ENCODE assay signal across 9 cellular contexts in the genomic region with DNA sequence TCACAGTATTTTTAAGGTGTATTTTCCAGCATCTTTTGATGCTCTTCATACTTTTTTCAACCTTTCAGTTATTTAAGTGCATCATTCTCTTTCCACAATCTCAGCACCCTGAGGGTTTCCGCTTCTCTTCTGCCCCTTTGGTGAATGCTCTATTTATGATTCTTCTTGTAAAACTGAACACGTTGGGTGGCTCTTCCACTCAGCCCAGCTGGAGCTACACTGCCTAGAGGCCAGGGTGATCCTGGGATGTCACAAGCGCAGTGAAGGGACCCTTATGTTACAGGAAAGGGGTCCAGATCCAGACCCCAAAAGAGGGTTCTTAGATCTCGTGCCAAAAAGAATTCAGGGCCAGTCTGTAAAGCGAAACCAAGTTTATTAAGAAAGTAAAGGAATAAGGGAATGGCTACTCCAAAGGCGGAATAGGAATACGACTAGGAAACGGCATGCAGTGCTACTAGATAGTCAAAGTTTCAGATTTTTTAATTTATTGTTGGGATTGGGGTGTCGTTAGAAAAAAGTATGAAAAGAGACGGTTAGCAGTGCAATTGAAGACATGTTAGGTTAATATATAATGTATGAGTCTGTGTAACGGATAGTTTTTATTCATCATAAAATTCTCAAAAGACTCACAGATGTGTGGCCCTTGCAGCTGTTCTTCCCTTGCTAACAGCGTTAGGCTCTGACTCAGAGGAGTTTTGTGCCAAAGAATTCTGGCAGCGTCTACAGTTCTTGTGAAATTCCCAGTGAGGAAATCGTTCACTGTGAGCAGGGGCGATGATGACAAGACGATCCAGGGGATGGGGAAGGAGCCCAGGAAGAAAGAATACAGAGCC. TPM values are rescaled to one million over a fixed set of nuclear protein-coding genes. Genes with fewer than 3 reads are reported as not detected.
DNase-seq lines count a peak whose midpoint lies in the region; ATAC-seq, FAIRE-seq and TF ChIP-seq lines count a peak whose summit lies in the region.
"Had no signal": no experiment of that assay in that cellular context is flagged by ENCODE, and none has a peak within 500 bp of the region (broad histone marks: within the 10 kb centered on the region; RNA-seq: fewer than 3 reads in every experiment).

No MANE protein-coding gene starts in this region.

- no peak overlapping the region for H3K4me3 Mint-ChIP-seq in Calu3 (ENCODE audit: low read depth, unreplicated experiment)

- H3K27ac Mint-ChIP-seq in Calu3 (ENCODE audit: unreplicated experiment), result no peak overlapping the region

- H3K4me1 Mint-ChIP-seq in Calu3 (ENCODE audit: low read depth, unreplicated experiment), result peaks cover 17% of the 10 kb centered on the region

- H3K36me3 Mint-ChIP-seq in Calu3 (ENCODE audit: insufficient read depth, unreplicated experiment), result no peaks in the 10 kb centered on the region

- TF ChIP-seq CTCF in Calu3 (IDR thresholded peaks at IDR 0.05; ENCODE audit: unreplicated experiment) (no peak), pancreas (IDR thresholded peaks at IDR 0.05) (no peak)

- H3K9me3 Mint-ChIP-seq in Calu3 (ENCODE audit: low read depth, unreplicated experiment), result no peaks in the 10 kb centered on the region

- H3K27ac ChIP-seq in pancreas, result peak overlapping the region; percentile 17 to 35 (median 28)

- CTCF ChIA-PET in Calu3 (lab: Charles Lee), result interaction anchor here (0.6 kb wide), 1 partner anchor 71 kb away, joined by 3 read pairs; no protein-coding TSS in a partner anchor

- no peaks in the 10 kb centered on the region for H3K9me3 ChIP-seq in pancreas

- peak; percentile 39 for DNase-seq in Calu3
- peak; percentile 91 for DNase-seq in RPMI7951 (ENCODE audit: low read depth)
- DNase-seq in fibroblast of peridontal ligament (ENCODE audit: extremely low read depth), result peak; percentile 100
- DNase-seq in pancreas, result peak in 5 of 6 donors; percentile 25 to 90 (median 74)
- no peak for DNase-seq in NCI-H2227 (lab: John Stamatoyannopoulos, UW; ENCODE audit: unreplicated experiment)
- DNase-seq in stimulated activated CD8-positive, alpha-beta memory T cell treated with anti-CD3 and anti-CD28 coated beads, Interleukin-4, amount 100 ng/mL, for 48 hours, result no peak

- intact Hi-C loops in Calu3 (cut with micrococcal nuclease; ENCODE audit: unreplicated experiment), result no loop called here
- intact Hi-C loops in pancreas (cut with DNase I), result no loop called here

- H3K4me3 ChIP-seq in pancreas, result no peak overlapping the region
- H3K4me3 ChIP-seq: cardiac muscle cell had no signal

- 45% methylated on average over 16 of the region's 16 CpGs for WGBS in pancreas, 2 donors

- BruUV-seq in Calu3 (replicated peaks; lab: Mats Ljungman, UMichigan), result no TSS peak

- H3K4me1 ChIP-seq in pancreas, result peaks cover 0 to 10% (median 7%) of the 10 kb centered on the region in 3 donors

- H3K36me3 ChIP-seq in pancreas, result no peaks in the 10 kb centered on the region
- H3K36me3 ChIP-seq: cardiac muscle cell had no signal

- no peaks in the 10 kb centered on the region for H3K27me3 Mint-ChIP-seq in Calu3 (ENCODE audit: unreplicated experiment)

- H3K27me3 ChIP-seq in pancreas, result no peaks in the 10 kb centered on the region
- H3K27me3 ChIP-seq: cardiac muscle cell had no signal

- ATAC-seq in pancreas (peak; percentile 96 to 98 (median 98)), HG03571 (IDR thresholded peaks at IDR 0.05; ENCODE audit: unreplicated experiment) (no peak), GM19324 (IDR thresholded peaks at IDR 0.05; ENCODE audit: low FRiP score, unreplicated experiment) (no peak)

- no peak for FAIRE-seq in pancreas (lab: Jason Lieb, UNC)

RNA-seq across cellular contexts. Expression of gene ERVH48-1, which starts 14.4 kb away (rescaled TPM):
- not detected in 2 replicates for total RNA-seq in Calu3 (2022)
- not detected in 2 replicates for total RNA-seq in RPMI7951 (2014; rRNA removed; shearing (Covaris generic))
- under 1 TPM in 4 of 6 donors, not detected in 2; 0.06 to 0.32 (median 0.07) TPM for total RNA-seq in pancreas
- polyA plus RNA-seq in pancreas, result under 1 TPM; 0.23 to 0.42 TPM

RNA-seq across cellular contexts. Expression of gene PKNOX1, which starts 34.6 kb away (rescaled TPM):
- 8.0 and 10.1 TPM in 2 replicates for total RNA-seq in Calu3 (2022)
- total RNA-seq in RPMI7951 (2014; rRNA removed; shearing (Covaris generic)), result 13.7 and 16.8 TPM in 2 replicates
- 10 to 100 TPM in 1 of 6 donors, 1 to 10 TPM in 5; 5.2 to 10.2 (median 6.0) TPM for total RNA-seq in pancreas
- 1 to 10 TPM; 6.0 to 8.2 TPM for polyA plus RNA-seq in pancreas

RNA-seq across cellular contexts. Expression of gene NDUFV3, which starts 46.7 kb away (rescaled TPM):
- total RNA-seq in Calu3 (2022) (29.8 and 31.1 TPM in 2 replicates), pancreas (10 to 100 TPM; 16.6 to 30.1 (median 21.9) TPM)
- 23.1 and 27.4 TPM in 2 replicates for total RNA-seq in RPMI7951 (2014; rRNA removed; shearing (Covaris generic))
- polyA plus RNA-seq in pancreas, result 10 to 100 TPM; 18.6 to 23.0 TPM

Comparison
In these comparisons a context has a peak if more than half of its experiments do, and no peak if none do; other contexts are left out.
1. DNase-seq: peak in Calu3 (single experiment), RPMI7951 (single experiment), fibroblast of peridontal ligament (single experiment) and pancreas (5 of 6); none in NCI-H2227 (single experiment) and stimulated activated CD8-positive, alpha-beta memory T cell treated with anti-CD3 and anti-CD28 coated beads, Interleukin-4, amount 100 ng/mL, for 48 hours (single experiment).
2. ATAC-seq: peak in pancreas (4 of 4); none in HG03571 (single experiment) and GM19324 (single experiment).